In genomic region chr6:170160031-170160627, GRCh38 we compare ENCODE assay signal across 19 cellular contexts.
DNase-seq lines count a peak whose midpoint lies in the region; ATAC-seq and TF ChIP-seq lines count a peak whose summit lies in the region.
"Had no signal": no experiment of that assay in that cellular context is flagged by ENCODE, and none has a peak within 500 bp of the region (broad histone marks: within the 10 kb centered on the region; RNA-seq: fewer than 3 reads in every experiment).

No MANE protein-coding gene starts in this region.

- H3K4me3 Mint-ChIP-seq in activated CD8-positive, alpha-beta T cell treated with anti-CD3 and anti-CD28 coated beads for 36 hours: no peak overlapping the region
- H3K4me3 Mint-ChIP-seq: central memory CD8-positive, alpha-beta T cell; H9; naive thymus-derived CD4-positive, alpha-beta T cell had no signal

- peak; percentile 69 for DNase-seq in activated CD8-positive, alpha-beta memory T cell treated with anti-CD3 and anti-CD28 coated beads, Interleukin-2, amount 50 U/mL, for 48 hours
- DNase-seq in activated CD8-positive, alpha-beta memory T cell treated with anti-CD3 and anti-CD28 coated beads for 24 hours: no peak
- DNase-seq in Karpas-422 (peak; percentile 58), posterior vena cava (ENCODE audit: low spot score) (peak; percentile 80), mucosa of gallbladder (ENCODE audit: low spot score) (no peak), NCI-H2227 (lab: John Stamatoyannopoulos, UW; ENCODE audit: unreplicated experiment) (no peak), coronary artery (ENCODE audit: low spot score) (no peak)
- peak; percentile 36 for DNase-seq in activated CD8-positive, alpha-beta T cell treated with anti-CD3 and anti-CD28 coated beads for 36 hours
- DNase-seq: amniotic stem cell, foreskin keratinocyte, H9, IMR-90, NCI-H1417, NCI-H345, WERI-Rb-1 had no signal

- no peaks in the 10 kb centered on the region for H4K20me1 ChIP-seq in Karpas-422 (ENCODE audit: insufficient read depth, low read depth, low read length)

- TF ChIP-seq CTCF in activated CD8-positive, alpha-beta T cell treated with anti-CD3 and anti-CD28 coated beads for 36 hours (IDR thresholded peaks at IDR 0.05): no peak
- TF ChIP-seq CTCF in coronary artery (IDR thresholded peaks at IDR 0.05): no peak

- H3K27me3 Mint-ChIP-seq in activated CD8-positive, alpha-beta T cell treated with anti-CD3 and anti-CD28 coated beads for 36 hours: no peaks in the 10 kb centered on the region
- H3K27me3 Mint-ChIP-seq: progenitor cell of endocrine pancreas; stimulated activated naive CD8-positive, alpha-beta T cell treated with anti-CD3 and anti-CD28 coated beads, Interleukin-15, amount 100 ng/mL, for 72 hours had no signal

- H3K9me2 ChIP-seq in Karpas-422 (replicated peaks; ENCODE audit: insufficient read depth, low read length): no peaks in the 10 kb centered on the region

- no peaks in the 10 kb centered on the region for H3K36me3 ChIP-seq in Karpas-422 (ENCODE audit: insufficient read depth, low read length)
- H3K36me3 ChIP-seq: WERI-Rb-1 had no signal

- H3K27me3 ChIP-seq in Karpas-422 (ENCODE audit: low read length): no peaks in the 10 kb centered on the region
- H3K27me3 ChIP-seq: foreskin keratinocyte had no signal

- no peaks in the 10 kb centered on the region for H3K4me1 ChIP-seq in Karpas-422 (ENCODE audit: low read length)
- H3K4me1 ChIP-seq: foreskin keratinocyte had no signal

- H3K4me3 ChIP-seq in Karpas-422 (ENCODE audit: low read length): no peak overlapping the region
- no peak overlapping the region for H3K4me3 ChIP-seq in coronary artery

- no peaks in the 10 kb centered on the region for H3K79me2 ChIP-seq in Karpas-422 (ENCODE audit: low read length)

- peaks cover 7% of the 10 kb centered on the region for H3K9me3 ChIP-seq in Karpas-422 (ENCODE audit: low read length)

- H3K27ac ChIP-seq in Karpas-422 (ENCODE audit: low read length): no peak overlapping the region
- H3K27ac ChIP-seq in coronary artery: no peak overlapping the region
- H3K27ac ChIP-seq: foreskin keratinocyte, WERI-Rb-1 had no signal

- no peak overlapping the region for H3K9ac ChIP-seq in Karpas-422 (ENCODE audit: low read length)

- POLR2A ChIA-PET in activated CD8-positive, alpha-beta T cell treated with anti-CD3 and anti-CD28 coated beads for 36 hours (lab: Charles Lee): no interaction called here

- no peaks in the 10 kb centered on the region for H3K9me3 Mint-ChIP-seq in activated CD8-positive, alpha-beta T cell treated with anti-CD3 and anti-CD28 coated beads for 36 hours
- H3K9me3 Mint-ChIP-seq: central memory CD8-positive, alpha-beta T cell; stimulated activated naive CD8-positive, alpha-beta T cell treated with anti-CD3 and anti-CD28 coated beads, Interleukin-15, amount 100 ng/mL, for 72 hours had no signal

- peak; percentile 39 for ATAC-seq in activated CD8-positive, alpha-beta T cell treated with anti-CD3 and anti-CD28 coated beads for 36 hours
- ATAC-seq: foreskin keratinocyte; naive thymus-derived CD4-positive, alpha-beta T cell had no signal

- no peak overlapping the region for H3K27ac Mint-ChIP-seq in activated CD8-positive, alpha-beta T cell treated with anti-CD3 and anti-CD28 coated beads for 36 hours
- H3K27ac Mint-ChIP-seq: H9; naive thymus-derived CD4-positive, alpha-beta T cell; progenitor cell of endocrine pancreas had no signal

- intact Hi-C loops in activated CD8-positive, alpha-beta T cell treated with anti-CD3 and anti-CD28 coated beads for 36 hours (cut with micrococcal nuclease): no loop called here
- intact Hi-C loops in posterior vena cava (cut with DNase I): loop anchor here in 1 of 2 donors (1.0 kb wide), 1 partner anchor 36 kb away; no protein-coding TSS in a partner anchor

- H3K36me3 Mint-ChIP-seq in activated CD8-positive, alpha-beta T cell treated with anti-CD3 and anti-CD28 coated beads for 36 hours (ENCODE audit: low read depth): no peaks in the 10 kb centered on the region
- H3K36me3 Mint-ChIP-seq: naive thymus-derived CD4-positive, alpha-beta T cell had no signal

- H2AFZ ChIP-seq in Karpas-422 (ENCODE audit: low read length): no peak overlapping the region

- H3K4me1 Mint-ChIP-seq in activated CD8-positive, alpha-beta T cell treated with anti-CD3 and anti-CD28 coated beads for 36 hours (ENCODE audit: low read depth): peaks cover 3% of the 10 kb centered on the region
- H3K4me1 Mint-ChIP-seq: central memory CD8-positive, alpha-beta T cell; H9 had no signal

- H3K4me2 ChIP-seq in Karpas-422 (ENCODE audit: low read depth, low read length, poor library complexity, severe bottlenecking): no peak overlapping the region

- CTCF ChIA-PET in activated CD8-positive, alpha-beta T cell treated with anti-CD3 and anti-CD28 coated beads for 36 hours (lab: Charles Lee): no interaction called here

Comparison
In these comparisons a context has a peak if more than half of its experiments do, and no peak if none do; other contexts are left out.
1. DNase-seq: peak in activated CD8-positive, alpha-beta memory T cell treated with anti-CD3 and anti-CD28 coated beads, Interleukin-2, amount 50 U/mL, for 48 hours (single experiment), Karpas-422 (single experiment), activated CD8-positive, alpha-beta T cell treated with anti-CD3 and anti-CD28 coated beads for 36 hours (single experiment) and posterior vena cava (single experiment); none in activated CD8-positive, alpha-beta memory T cell treated with anti-CD3 and anti-CD28 coated beads for 24 hours (single experiment), mucosa of gallbladder (single experiment), NCI-H2227 (single experiment) and coronary artery (single experiment).